Comparison of ENCODE assay signal across 1 cellular context in the genomic region with DNA sequence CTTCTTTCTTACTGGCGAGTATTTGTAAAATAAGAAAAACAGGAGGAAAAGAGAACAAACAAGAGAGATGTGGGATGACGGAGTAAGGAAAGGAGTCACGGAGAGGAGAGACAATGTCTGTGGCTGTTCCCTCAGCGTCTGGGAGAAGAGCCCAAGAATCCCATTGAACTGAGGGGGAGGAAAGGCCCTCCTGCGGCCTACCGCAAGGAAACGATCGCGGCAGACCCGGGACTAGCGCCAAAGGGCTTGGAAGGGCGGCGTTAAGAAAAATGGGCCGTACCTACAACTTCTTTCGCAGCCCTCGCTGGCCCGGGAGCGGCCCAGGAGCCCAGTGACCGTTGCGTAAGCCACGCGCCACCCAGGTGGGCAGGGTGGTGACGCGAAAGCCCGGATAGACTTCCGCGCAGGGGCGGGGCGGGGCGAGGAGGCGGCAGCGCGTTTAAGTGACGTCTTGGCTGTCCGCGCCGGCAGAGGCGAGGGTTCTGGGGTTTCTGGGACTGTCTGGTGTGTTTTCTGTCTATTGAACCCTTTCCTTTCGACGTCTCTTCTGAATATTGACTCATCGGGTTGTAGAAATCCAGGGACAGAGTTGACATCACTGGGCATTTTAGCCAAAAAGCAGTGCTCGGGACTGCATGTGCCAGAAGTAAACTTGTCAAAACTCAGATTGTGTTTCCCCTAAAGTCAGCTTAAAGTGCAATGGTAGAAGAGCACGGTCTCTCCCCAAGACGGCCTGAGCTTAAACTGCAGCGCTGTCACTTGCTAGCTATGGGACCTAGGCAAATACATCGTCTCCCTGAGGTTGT.
TF ChIP-seq lines count a peak whose summit lies in the region.

A gene with protein sequence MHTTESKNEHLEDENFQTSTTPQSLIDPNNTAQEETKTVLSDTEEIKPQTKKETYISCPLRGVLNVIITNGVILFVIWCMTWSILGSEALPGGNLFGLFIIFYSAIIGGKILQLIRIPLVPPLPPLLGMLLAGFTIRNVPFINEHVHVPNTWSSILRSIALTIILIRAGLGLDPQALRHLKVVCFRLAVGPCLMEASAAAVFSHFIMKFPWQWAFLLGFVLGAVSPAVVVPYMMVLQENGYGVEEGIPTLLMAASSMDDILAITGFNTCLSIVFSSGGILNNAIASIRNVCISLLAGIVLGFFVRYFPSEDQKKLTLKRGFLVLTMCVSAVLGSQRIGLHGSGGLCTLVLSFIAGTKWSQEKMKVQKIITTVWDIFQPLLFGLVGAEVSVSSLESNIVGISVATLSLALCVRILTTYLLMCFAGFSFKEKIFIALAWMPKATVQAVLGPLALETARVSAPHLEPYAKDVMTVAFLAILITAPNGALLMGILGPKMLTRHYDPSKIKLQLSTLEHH (minus strand): TSS at position 387 of the 806 bp plus-strand sequence. CDS start 27,994 bp downstream, outside the sequence.

TF ChIP-seq in GM12878, 131 proteins besides CTCF, POLR2A, EP300 and RAD21 (continued from another document and continues in another):
- TF ChIP-seq, protein P1, sequence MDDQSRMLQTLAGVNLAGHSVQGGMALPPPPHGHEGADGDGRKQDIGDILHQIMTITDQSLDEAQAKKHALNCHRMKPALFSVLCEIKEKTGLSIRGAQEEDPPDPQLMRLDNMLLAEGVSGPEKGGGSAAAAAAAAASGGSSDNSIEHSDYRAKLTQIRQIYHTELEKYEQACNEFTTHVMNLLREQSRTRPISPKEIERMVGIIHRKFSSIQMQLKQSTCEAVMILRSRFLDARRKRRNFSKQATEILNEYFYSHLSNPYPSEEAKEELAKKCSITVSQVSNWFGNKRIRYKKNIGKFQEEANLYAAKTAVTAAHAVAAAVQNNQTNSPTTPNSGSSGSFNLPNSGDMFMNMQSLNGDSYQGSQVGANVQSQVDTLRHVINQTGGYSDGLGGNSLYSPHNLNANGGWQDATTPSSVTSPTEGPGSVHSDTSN (IDR thresholded peaks at IDR 0.05; ENCODE audit: insufficient replicate concordance, low read depth, low read length): peak; percentile 33
- TF ChIP-seq EZH2 (IDR thresholded peaks at IDR 0.05; ENCODE audit: borderline replicate concordance, control insufficient read depth, low read depth, low read length) (no peak), RB1 (IDR thresholded peaks at IDR 0.05; ENCODE audit: borderline replicate concordance) (peak; percentile 84; the same call in 1 of the 2 replicates), MYB (IDR thresholded peaks at IDR 0.05; ENCODE audit: borderline replicate concordance, low read depth, low read length) (no peak), CEBPB (IDR thresholded peaks at IDR 0.05; ENCODE audit: borderline replicate concordance in 1 of 2, low read depth in 2 of 2, low read length in 2 of 2) (peak in 1 of 2 experiments; percentile 83; a peak in 2 of 4 replicates), TAF1 (IDR thresholded peaks at IDR 0.05; ENCODE audit: borderline replicate concordance, low read depth, low read length) (peak; percentile 79; the same call in 1 of the 2 replicates), PML (IDR thresholded peaks at IDR 0.05; ENCODE audit: low read length) (peak; percentile 94), MYC (IDR thresholded peaks at IDR 0.05; ENCODE audit: insufficient read depth, insufficient read length, insufficient replicate concordance, low read length, severe bottlenecking) (no peak), MTA2 (IDR thresholded peaks at IDR 0.05; ENCODE audit: low read depth) (peak; percentile 48; the same call in 1 of the 2 replicates), TCF7 (IDR thresholded peaks at IDR 0.05; ENCODE audit: borderline replicate concordance) (no peak), SP1 (IDR thresholded peaks at IDR 0.05; ENCODE audit: low read depth, low read length) (peak; percentile 71), ZNF622 (IDR thresholded peaks at IDR 0.05) (no peak), HDGF (IDR thresholded peaks at IDR 0.05) (no peak; the same call in 1 of the 2 replicates), EGR1 (IDR thresholded peaks at IDR 0.05; ENCODE audit: borderline replicate concordance in 1 of 2, low read depth in 2 of 2, low read length in 2 of 2) (peak in 1 of 2 experiments; percentile 48; a peak in 1 of 3 replicates), NFXL1 (IDR thresholded peaks at IDR 0.05; ENCODE audit: borderline replicate concordance) (no peak), SUZ12 (IDR thresholded peaks at IDR 0.05; ENCODE audit: unreplicated experiment) (no peak), SIN3A (IDR thresholded peaks at IDR 0.05; ENCODE audit: low read depth, low read length) (peak; percentile 70), POLR2AphosphoS2 (IDR thresholded peaks at IDR 0.05; ENCODE audit: low read depth, low read length) (peak; percentile 94), ATF7 (IDR thresholded peaks at IDR 0.05; ENCODE audit: low read depth) (peak; percentile 66; the same call in 1 of the 2 replicates), BRCA1 (IDR thresholded peaks at IDR 0.05; ENCODE audit: low read depth, low read length) (no peak), KDM1A (IDR thresholded peaks at IDR 0.05; ENCODE audit: borderline replicate concordance) (no peak), TCF12 (IDR thresholded peaks at IDR 0.05; ENCODE audit: low read depth, low read length) (peak; percentile 71), ASH2L (IDR thresholded peaks at IDR 0.05; ENCODE audit: borderline replicate concordance, low read depth) (no peak), SREBF2 (IDR thresholded peaks at IDR 0.05; ENCODE audit: low read length) (no peak), BHLHE40 (IDR thresholded peaks at IDR 0.05; ENCODE audit: borderline replicate concordance in 1 of 2, low read depth in 2 of 2, low read length in 1 of 2) (peak in 1 of 2 experiments; percentile 60; a peak in 3 of 4 replicates), MTA3 (IDR thresholded peaks at IDR 0.05; ENCODE audit: borderline replicate concordance, low read length) (no peak; the same call in 1 of the 2 replicates), NR2C1 (IDR thresholded peaks at IDR 0.05) (no peak; the same call in 1 of the 2 replicates), JUNB (IDR thresholded peaks at IDR 0.05) (no peak), STAT1 (conservative IDR thresholded peaks at IDR 0.05) (peak; percentile 77; the same call in 1 of the 2 replicates), MEF2B (IDR thresholded peaks at IDR 0.05; ENCODE audit: partially characterized antibody, poor library complexity, severe bottlenecking) (peak; percentile 15), POU2F2 (IDR thresholded peaks at IDR 0.05; ENCODE audit: borderline replicate concordance, low read depth, low read length) (peak; percentile 75; the same call in 2 of the 3 replicates), MEF2A (IDR thresholded peaks at IDR 0.05; ENCODE audit: insufficient read depth, low read depth, low read length) (no peak), KAT2A (conservative IDR thresholded peaks at IDR 0.05; ENCODE audit: control insufficient read depth, low read depth, low read length) (no peak), LARP7 (IDR thresholded peaks at IDR 0.05) (no peak)
- TF ChIP-seq, protein P2, sequence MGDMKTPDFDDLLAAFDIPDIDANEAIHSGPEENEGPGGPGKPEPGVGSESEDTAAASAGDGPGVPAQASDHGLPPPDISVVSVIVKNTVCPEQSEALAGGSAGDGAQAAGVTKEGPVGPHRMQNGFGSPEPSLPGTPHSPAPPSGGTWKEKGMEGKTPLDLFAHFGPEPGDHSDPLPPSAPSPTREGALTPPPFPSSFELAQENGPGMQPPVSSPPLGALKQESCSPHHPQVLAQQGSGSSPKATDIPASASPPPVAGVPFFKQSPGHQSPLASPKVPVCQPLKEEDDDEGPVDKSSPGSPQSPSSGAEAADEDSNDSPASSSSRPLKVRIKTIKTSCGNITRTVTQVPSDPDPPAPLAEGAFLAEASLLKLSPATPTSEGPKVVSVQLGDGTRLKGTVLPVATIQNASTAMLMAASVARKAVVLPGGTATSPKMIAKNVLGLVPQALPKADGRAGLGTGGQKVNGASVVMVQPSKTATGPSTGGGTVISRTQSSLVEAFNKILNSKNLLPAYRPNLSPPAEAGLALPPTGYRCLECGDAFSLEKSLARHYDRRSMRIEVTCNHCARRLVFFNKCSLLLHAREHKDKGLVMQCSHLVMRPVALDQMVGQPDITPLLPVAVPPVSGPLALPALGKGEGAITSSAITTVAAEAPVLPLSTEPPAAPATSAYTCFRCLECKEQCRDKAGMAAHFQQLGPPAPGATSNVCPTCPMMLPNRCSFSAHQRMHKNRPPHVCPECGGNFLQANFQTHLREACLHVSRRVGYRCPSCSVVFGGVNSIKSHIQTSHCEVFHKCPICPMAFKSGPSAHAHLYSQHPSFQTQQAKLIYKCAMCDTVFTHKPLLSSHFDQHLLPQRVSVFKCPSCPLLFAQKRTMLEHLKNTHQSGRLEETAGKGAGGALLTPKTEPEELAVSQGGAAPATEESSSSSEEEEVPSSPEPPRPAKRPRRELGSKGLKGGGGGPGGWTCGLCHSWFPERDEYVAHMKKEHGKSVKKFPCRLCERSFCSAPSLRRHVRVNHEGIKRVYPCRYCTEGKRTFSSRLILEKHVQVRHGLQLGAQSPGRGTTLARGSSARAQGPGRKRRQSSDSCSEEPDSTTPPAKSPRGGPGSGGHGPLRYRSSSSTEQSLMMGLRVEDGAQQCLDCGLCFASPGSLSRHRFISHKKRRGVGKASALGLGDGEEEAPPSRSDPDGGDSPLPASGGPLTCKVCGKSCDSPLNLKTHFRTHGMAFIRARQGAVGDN (IDR thresholded peaks at IDR 0.05): peak; percentile 85
- TF ChIP-seq, protein P3, sequence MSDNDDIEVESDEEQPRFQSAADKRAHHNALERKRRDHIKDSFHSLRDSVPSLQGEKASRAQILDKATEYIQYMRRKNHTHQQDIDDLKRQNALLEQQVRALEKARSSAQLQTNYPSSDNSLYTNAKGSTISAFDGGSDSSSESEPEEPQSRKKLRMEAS (IDR thresholded peaks at IDR 0.05; ENCODE audit: low read depth, low read length): no peak; the same call in 1 of the 2 replicates
- TF ChIP-seq, protein P4, sequence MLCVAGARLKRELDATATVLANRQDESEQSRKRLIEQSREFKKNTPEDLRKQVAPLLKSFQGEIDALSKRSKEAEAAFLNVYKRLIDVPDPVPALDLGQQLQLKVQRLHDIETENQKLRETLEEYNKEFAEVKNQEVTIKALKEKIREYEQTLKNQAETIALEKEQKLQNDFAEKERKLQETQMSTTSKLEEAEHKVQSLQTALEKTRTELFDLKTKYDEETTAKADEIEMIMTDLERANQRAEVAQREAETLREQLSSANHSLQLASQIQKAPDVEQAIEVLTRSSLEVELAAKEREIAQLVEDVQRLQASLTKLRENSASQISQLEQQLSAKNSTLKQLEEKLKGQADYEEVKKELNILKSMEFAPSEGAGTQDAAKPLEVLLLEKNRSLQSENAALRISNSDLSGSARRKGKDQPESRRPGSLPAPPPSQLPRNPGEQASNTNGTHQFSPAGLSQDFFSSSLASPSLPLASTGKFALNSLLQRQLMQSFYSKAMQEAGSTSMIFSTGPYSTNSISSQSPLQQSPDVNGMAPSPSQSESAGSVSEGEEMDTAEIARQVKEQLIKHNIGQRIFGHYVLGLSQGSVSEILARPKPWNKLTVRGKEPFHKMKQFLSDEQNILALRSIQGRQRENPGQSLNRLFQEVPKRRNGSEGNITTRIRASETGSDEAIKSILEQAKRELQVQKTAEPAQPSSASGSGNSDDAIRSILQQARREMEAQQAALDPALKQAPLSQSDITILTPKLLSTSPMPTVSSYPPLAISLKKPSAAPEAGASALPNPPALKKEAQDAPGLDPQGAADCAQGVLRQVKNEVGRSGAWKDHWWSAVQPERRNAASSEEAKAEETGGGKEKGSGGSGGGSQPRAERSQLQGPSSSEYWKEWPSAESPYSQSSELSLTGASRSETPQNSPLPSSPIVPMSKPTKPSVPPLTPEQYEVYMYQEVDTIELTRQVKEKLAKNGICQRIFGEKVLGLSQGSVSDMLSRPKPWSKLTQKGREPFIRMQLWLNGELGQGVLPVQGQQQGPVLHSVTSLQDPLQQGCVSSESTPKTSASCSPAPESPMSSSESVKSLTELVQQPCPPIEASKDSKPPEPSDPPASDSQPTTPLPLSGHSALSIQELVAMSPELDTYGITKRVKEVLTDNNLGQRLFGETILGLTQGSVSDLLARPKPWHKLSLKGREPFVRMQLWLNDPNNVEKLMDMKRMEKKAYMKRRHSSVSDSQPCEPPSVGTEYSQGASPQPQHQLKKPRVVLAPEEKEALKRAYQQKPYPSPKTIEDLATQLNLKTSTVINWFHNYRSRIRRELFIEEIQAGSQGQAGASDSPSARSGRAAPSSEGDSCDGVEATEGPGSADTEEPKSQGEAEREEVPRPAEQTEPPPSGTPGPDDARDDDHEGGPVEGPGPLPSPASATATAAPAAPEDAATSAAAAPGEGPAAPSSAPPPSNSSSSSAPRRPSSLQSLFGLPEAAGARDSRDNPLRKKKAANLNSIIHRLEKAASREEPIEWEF (IDR thresholded peaks at IDR 0.05; ENCODE audit: insufficient replicate concordance, low read depth, low read length): no peak
- TF ChIP-seq, protein P5, sequence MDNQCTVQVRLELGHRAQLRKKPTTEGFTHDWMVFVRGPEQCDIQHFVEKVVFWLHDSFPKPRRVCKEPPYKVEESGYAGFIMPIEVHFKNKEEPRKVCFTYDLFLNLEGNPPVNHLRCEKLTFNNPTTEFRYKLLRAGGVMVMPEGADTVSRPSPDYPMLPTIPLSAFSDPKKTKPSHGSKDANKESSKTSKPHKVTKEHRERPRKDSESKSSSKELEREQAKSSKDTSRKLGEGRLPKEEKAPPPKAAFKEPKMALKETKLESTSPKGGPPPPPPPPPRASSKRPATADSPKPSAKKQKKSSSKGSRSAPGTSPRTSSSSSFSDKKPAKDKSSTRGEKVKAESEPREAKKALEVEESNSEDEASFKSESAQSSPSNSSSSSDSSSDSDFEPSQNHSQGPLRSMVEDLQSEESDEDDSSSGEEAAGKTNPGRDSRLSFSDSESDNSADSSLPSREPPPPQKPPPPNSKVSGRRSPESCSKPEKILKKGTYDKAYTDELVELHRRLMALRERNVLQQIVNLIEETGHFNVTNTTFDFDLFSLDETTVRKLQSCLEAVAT (IDR thresholded peaks at IDR 0.05): 0 out of 2 replicates have a peak, but pooled peaks have one; percentile 64
- TF ChIP-seq, protein P6, sequence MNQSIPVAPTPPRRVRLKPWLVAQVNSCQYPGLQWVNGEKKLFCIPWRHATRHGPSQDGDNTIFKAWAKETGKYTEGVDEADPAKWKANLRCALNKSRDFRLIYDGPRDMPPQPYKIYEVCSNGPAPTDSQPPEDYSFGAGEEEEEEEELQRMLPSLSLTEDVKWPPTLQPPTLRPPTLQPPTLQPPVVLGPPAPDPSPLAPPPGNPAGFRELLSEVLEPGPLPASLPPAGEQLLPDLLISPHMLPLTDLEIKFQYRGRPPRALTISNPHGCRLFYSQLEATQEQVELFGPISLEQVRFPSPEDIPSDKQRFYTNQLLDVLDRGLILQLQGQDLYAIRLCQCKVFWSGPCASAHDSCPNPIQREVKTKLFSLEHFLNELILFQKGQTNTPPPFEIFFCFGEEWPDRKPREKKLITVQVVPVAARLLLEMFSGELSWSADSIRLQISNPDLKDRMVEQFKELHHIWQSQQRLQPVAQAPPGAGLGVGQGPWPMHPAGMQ (IDR thresholded peaks at IDR 0.05; ENCODE audit: borderline replicate concordance): no peak
